ENCODE assay signal across 1 cellular context in genomic region chr6:8905647-8906231, GRCh38.
TF ChIP-seq lines count a peak whose summit lies in the region.

No MANE protein-coding gene starts in this region.

TF ChIP-seq in liver, 16 proteins besides CTCF, POLR2A, EP300 and RAD21 (continued from another document):
- peak; percentile 87 for TF ChIP-seq REST (IDR thresholded peaks at IDR 0.05)
- peak; percentile 64 for TF ChIP-seq YY1 (IDR thresholded peaks at IDR 0.05)
- TF ChIP-seq FOXA1 (IDR thresholded peaks at IDR 0.05) = no peak
- TF ChIP-seq RXRA (IDR thresholded peaks at IDR 0.05) = peak; percentile 85
- TF ChIP-seq HNF4G (IDR thresholded peaks at IDR 0.05) = peak; percentile 10
- TF ChIP-seq HNF4A (conservative IDR thresholded peaks at IDR 0.05) = peak; percentile 34 to 53
- peak; percentile 26 for TF ChIP-seq MAX (IDR thresholded peaks at IDR 0.05)
- TF ChIP-seq ATF3 (IDR thresholded peaks at IDR 0.05) = no peak
- TF ChIP-seq JUND (IDR thresholded peaks at IDR 0.05) = peak in 1 of 2 donors; percentile 50
- TF ChIP-seq FOXA2 (IDR thresholded peaks at IDR 0.05) = no peak
